In genomic region chr2:84969511-84970265, GRCh38 we compare ENCODE assay signal across 8 cellular contexts. TPM values are rescaled to one million over a fixed set of nuclear protein-coding genes. Genes with fewer than 3 reads are reported as not detected.
DNase-seq lines count a peak whose midpoint lies in the region; ATAC-seq lines count a peak whose summit lies in the region.

No MANE protein-coding gene starts in this region.

- no peaks in the 10 kb centered on the region for H3K27me3 Mint-ChIP-seq in activated T-helper 2 cell treated with anti-CD3 and anti-CD28 coated beads, Interferon-gamma antibody, Interleukin-2, Interleukin-4, amounts not matched to agents 10 μg/mL and 5 μg/mL and 100 μg/mL, durations not matched to agents 14 hours and 24 hours and 36 hours (ENCODE audit: low read depth)

- no peaks in the 10 kb centered on the region for H3K9me3 Mint-ChIP-seq in activated T-helper 2 cell treated with anti-CD3 and anti-CD28 coated beads, Interferon-gamma antibody, Interleukin-2, Interleukin-4, amounts not matched to agents 10 μg/mL and 5 μg/mL and 100 μg/mL, durations not matched to agents 14 hours and 24 hours and 36 hours

- peak; percentile 48 for DNase-seq in ELR (ENCODE audit: low read depth)
- peak; percentile 28 to 45 for DNase-seq in Kasumi-1 (lab: John Stamatoyannopoulos, UW)
- peak; percentile 16 for DNase-seq in activated T-helper 2 cell treated with anti-CD3 and anti-CD28 coated beads, Interferon-gamma antibody, Interleukin-2, Interleukin-4, amounts not matched to agents 10 μg/mL and 5 μg/mL and 100 μg/mL, durations not matched to agents 14 hours and 24 hours and 36 hours (ENCODE audit: low spot score)
- DNase-seq in foreskin melanocyte: peak; percentile 32
- peak; percentile 19 for DNase-seq in retina
- DNase-seq in AG20443 (ENCODE audit: low spot score): no peak
- no peak for DNase-seq in activated CD4-positive, CD25-positive, alpha-beta regulatory T cell (lab: John Stamatoyannopoulos, UW)

- peak overlapping the region; percentile 100 for H3K4me3 Mint-ChIP-seq in activated T-helper 2 cell treated with anti-CD3 and anti-CD28 coated beads, Interferon-gamma antibody, Interleukin-2, Interleukin-4, amounts not matched to agents 10 μg/mL and 5 μg/mL and 100 μg/mL, durations not matched to agents 14 hours and 24 hours and 36 hours (ENCODE audit: low read depth)

- intact Hi-C loops in activated T-helper 2 cell treated with anti-CD3 and anti-CD28 coated beads, Interferon-gamma antibody, Interleukin-2, Interleukin-4, amounts not matched to agents 10 μg/mL and 5 μg/mL and 100 μg/mL, durations not matched to agents 14 hours and 24 hours and 36 hours (cut with micrococcal nuclease): loop anchor here (1.0 to 2.0 kb wide), 5 partner anchors 23 to 63 kb away; no protein-coding TSS in a partner anchor

- peaks cover 37% of the 10 kb centered on the region for H3K4me1 Mint-ChIP-seq in activated T-helper 2 cell treated with anti-CD3 and anti-CD28 coated beads, Interferon-gamma antibody, Interleukin-2, Interleukin-4, amounts not matched to agents 10 μg/mL and 5 μg/mL and 100 μg/mL, durations not matched to agents 14 hours and 24 hours and 36 hours (ENCODE audit: low read depth)

- no peak for ATAC-seq in GM21390 (IDR thresholded peaks at IDR 0.05; ENCODE audit: unreplicated experiment)

- peaks cover 51% of the 10 kb centered on the region for H3K36me3 Mint-ChIP-seq in activated T-helper 2 cell treated with anti-CD3 and anti-CD28 coated beads, Interferon-gamma antibody, Interleukin-2, Interleukin-4, amounts not matched to agents 10 μg/mL and 5 μg/mL and 100 μg/mL, durations not matched to agents 14 hours and 24 hours and 36 hours (ENCODE audit: low read depth)

- H3K27ac Mint-ChIP-seq in activated T-helper 2 cell treated with anti-CD3 and anti-CD28 coated beads, Interferon-gamma antibody, Interleukin-2, Interleukin-4, amounts not matched to agents 10 μg/mL and 5 μg/mL and 100 μg/mL, durations not matched to agents 14 hours and 24 hours and 36 hours: peak overlapping the region; percentile 100

RNA-seq across cellular contexts. Expression of gene KCMF1, which starts 1.3 kb away (rescaled TPM):
- 82.6 and 86.3 TPM in 2 replicates for total RNA-seq in activated T-helper 2 cell treated with anti-CD3 and anti-CD28 coated beads, Interferon-gamma antibody, Interleukin-2, Interleukin-4, amounts not matched to agents 10 μg/mL and 5 μg/mL and 100 μg/mL, durations not matched to agents 14 hours and 24 hours and 36 hours

Comparison
In these comparisons a context has a peak if more than half of its experiments do, and no peak if none do; other contexts are left out.
1. DNase-seq: peak in ELR (single experiment), Kasumi-1 (2 of 2), activated T-helper 2 cell treated with anti-CD3 and anti-CD28 coated beads, Interferon-gamma antibody, Interleukin-2, Interleukin-4, amounts not matched to agents 10 μg/mL and 5 μg/mL and 100 μg/mL, durations not matched to agents 14 hours and 24 hours and 36 hours (single experiment), foreskin melanocyte (single experiment) and retina (single experiment); none in AG20443 (single experiment) and activated CD4-positive, CD25-positive, alpha-beta regulatory T cell (0 of 4).